In the genomic region with DNA sequence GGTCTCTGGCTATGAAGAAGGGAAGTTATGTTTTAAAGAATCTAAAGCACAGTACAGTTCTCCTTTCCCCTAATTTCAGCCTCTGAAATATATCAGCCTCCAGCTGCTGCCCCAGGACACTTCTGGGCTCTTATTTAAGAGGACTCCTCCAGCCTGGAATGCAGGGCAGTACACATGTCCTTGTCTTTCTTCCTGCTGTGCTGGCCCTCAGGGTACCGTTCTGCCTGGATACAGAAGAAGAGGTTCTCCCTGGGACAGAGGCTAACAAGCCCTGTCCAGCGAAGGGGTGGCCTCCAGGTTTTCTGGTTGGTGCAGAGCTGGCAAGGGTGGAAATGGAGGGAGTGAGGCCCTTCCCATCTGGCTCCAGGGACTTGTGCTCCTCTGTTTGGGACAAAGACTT, we compare ENCODE assay signal across 33 cellular contexts. TPM values are rescaled to one million over a fixed set of nuclear protein-coding genes. Genes with fewer than 3 reads are reported as not detected.
DNase-seq lines count a peak whose midpoint lies in the region; ATAC-seq and TF ChIP-seq lines count a peak whose summit lies in the region.
"Had no signal": no experiment of that assay in that cellular context is flagged by ENCODE, and none has a peak within 500 bp of the region (broad histone marks: within the 10 kb centered on the region; RNA-seq: fewer than 3 reads in every experiment).

No MANE protein-coding gene starts in this region.

- TF ChIP-seq CTCF in 22Rv1 (IDR thresholded peaks at IDR 0.05) (no peak), HFFc6 (IDR thresholded peaks at IDR 0.05) (no peak), chondrocyte (IDR thresholded peaks at IDR 0.05) (no peak), BE2C (IDR thresholded peaks at IDR 0.05; ENCODE audit: low read depth, low read length) (no peak)

- no peak overlapping the region for H3K9ac ChIP-seq in trophoblast cell (ENCODE audit: low read length)
- H3K9ac ChIP-seq: GM23248 had no signal

- H4K91ac ChIP-seq in trophoblast cell (ENCODE audit: low read depth, low read length) = no peak overlapping the region

- H3K27ac ChIP-seq in 22Rv1 (peak overlapping the region; percentile 100), trophoblast cell (ENCODE audit: low read depth, low read length) (no peak overlapping the region)
- H3K27ac ChIP-seq: GM23248, neutrophil, psoas muscle, SJSA1 had no signal

- H2BK5ac ChIP-seq in trophoblast cell (ENCODE audit: low read depth, low read length, poor library complexity) = no peak overlapping the region

- H3K36me3 ChIP-seq in trophoblast cell (ENCODE audit: control insufficient read depth in 1 of 2, insufficient read depth in 2 of 2, low read length in 2 of 2) (no peaks in the 10 kb centered on the region), BE2C (no peaks in the 10 kb centered on the region)
- H3K36me3 ChIP-seq: esophagus squamous epithelium, neutrophil, SJSA1 had no signal

- H3K36me3 Mint-ChIP-seq in HFFc6 (ENCODE audit: low read depth) (peaks cover 32% of the 10 kb centered on the region), chondrocyte (ENCODE audit: low read depth) (no peaks in the 10 kb centered on the region)
- H3K36me3 Mint-ChIP-seq: activated CD8-positive, alpha-beta memory T cell treated with anti-CD3 and anti-CD28 coated beads, Interleukin-2, amount 10 ng/mL, durations not matched to agents 7 days and 5 days; naive B cell; T-cell had no signal

- no peak overlapping the region for H4K12ac ChIP-seq in trophoblast cell (ENCODE audit: low read depth, low read length)

- H3K79me2 ChIP-seq in trophoblast cell (ENCODE audit: control insufficient read depth, insufficient read depth, low read length, poor library complexity) = no peaks in the 10 kb centered on the region

- H3K27me3 ChIP-seq in trophoblast cell (ENCODE audit: insufficient read depth, low read length) (no peaks in the 10 kb centered on the region), BE2C (no peaks in the 10 kb centered on the region; the same call in 1 of the 2 replicates)
- H3K27me3 ChIP-seq: esophagus squamous epithelium, heart right ventricle, SJSA1 had no signal

- no peak overlapping the region for H2BK12ac ChIP-seq in trophoblast cell (ENCODE audit: low read length)

- H3K9me3 Mint-ChIP-seq in HFFc6 = no peaks in the 10 kb centered on the region
- no peaks in the 10 kb centered on the region for H3K9me3 Mint-ChIP-seq in chondrocyte (ENCODE audit: low read depth)
- H3K9me3 Mint-ChIP-seq: activated naive CD4-positive, alpha-beta T cell treated with anti-CD3 and anti-CD28 coated beads for 36 hours; activated T-helper 1 cell treated with anti-CD3 and anti-CD28 coated beads, Interleukin-12 subunit alpha, Interleukin-12 subunit beta, Interleukin-2, Interleukin-4 antibody, amounts not matched to agents 30 ng/mL and 10 ng/mL and 1 ng/mL, durations not matched to agents 14 hours and 24 hours and 36 hours; stimulated activated naive CD8-positive, alpha-beta T cell treated with anti-CD3 and anti-CD28 coated beads, Interleukin-15, Interleukin-2, amounts not matched to agents 100 ng/mL and 50 ng/mL, for 24 hours; T-cell had no signal

- no peak overlapping the region for H3K4me2 ChIP-seq in trophoblast cell (ENCODE audit: low read length)

- no peak overlapping the region for H2AK5ac ChIP-seq in trophoblast cell (ENCODE audit: low read length)

- whole genome bisulfite sequencing in trophoblast cell (ENCODE audit: extremely low coverage, insufficient coverage, insufficient read length) = no CpG with 5 or more reads among the region's 2 CpGs

- no peak overlapping the region for H3K23ac ChIP-seq in trophoblast cell (ENCODE audit: low read length)

- H4K8ac ChIP-seq in trophoblast cell (ENCODE audit: low read depth, low read length) = no peak overlapping the region

- H3K9me3 ChIP-seq in trophoblast cell (ENCODE audit: insufficient read depth, low read depth, low read length) (peaks cover 11% of the 10 kb centered on the region), BE2C (no peaks in the 10 kb centered on the region)
- H3K9me3 ChIP-seq: Caco-2, esophagus squamous epithelium, heart right ventricle, neutrophil, psoas muscle, SJSA1 had no signal

- H3K4me3 Mint-ChIP-seq in HFFc6 (no peak overlapping the region), chondrocyte (ENCODE audit: unreplicated experiment) (no peak overlapping the region)
- H3K4me3 Mint-ChIP-seq: activated CD8-positive, alpha-beta memory T cell treated with anti-CD3 and anti-CD28 coated beads, Interleukin-2, amount 10 ng/mL, durations not matched to agents 7 days and 5 days; activated naive CD4-positive, alpha-beta T cell treated with anti-CD3 and anti-CD28 coated beads for 36 hours; activated T-helper 1 cell treated with anti-CD3 and anti-CD28 coated beads, Interleukin-12 subunit alpha, Interleukin-12 subunit beta, Interleukin-2, Interleukin-4 antibody, amounts not matched to agents 30 ng/mL and 10 ng/mL and 1 ng/mL, durations not matched to agents 14 hours and 24 hours and 36 hours; naive B cell; stimulated activated naive CD8-positive, alpha-beta T cell treated with anti-CD3 and anti-CD28 coated beads, Interleukin-15, Interleukin-2, amounts not matched to agents 100 ng/mL and 50 ng/mL, for 24 hours; T-cell had no signal

- H2BK120ac ChIP-seq in trophoblast cell (ENCODE audit: insufficient read depth, low read length, poor library complexity) = no peak overlapping the region

- H3K14ac ChIP-seq in trophoblast cell (ENCODE audit: low read length) = no peak overlapping the region

- no peak for ATAC-seq in HG03025 (IDR thresholded peaks at IDR 0.05; ENCODE audit: low FRiP score, unreplicated experiment)
- ATAC-seq: activated CD8-positive, alpha-beta memory T cell treated with anti-CD3 and anti-CD28 coated beads, Interleukin-2, amount 10 ng/mL, durations not matched to agents 7 days and 5 days; psoas muscle; T-cell had no signal

- H3K27ac Mint-ChIP-seq in HFFc6 (peak overlapping the region; percentile 26), chondrocyte (ENCODE audit: unreplicated experiment) (no peak overlapping the region)
- H3K27ac Mint-ChIP-seq: activated CD8-positive, alpha-beta memory T cell treated with anti-CD3 and anti-CD28 coated beads, Interleukin-2, amount 10 ng/mL, durations not matched to agents 7 days and 5 days; activated naive CD4-positive, alpha-beta T cell treated with anti-CD3 and anti-CD28 coated beads for 36 hours; activated T-helper 1 cell treated with anti-CD3 and anti-CD28 coated beads, Interleukin-12 subunit alpha, Interleukin-12 subunit beta, Interleukin-2, Interleukin-4 antibody, amounts not matched to agents 30 ng/mL and 10 ng/mL and 1 ng/mL, durations not matched to agents 14 hours and 24 hours and 36 hours; stimulated activated naive CD8-positive, alpha-beta T cell treated with anti-CD3 and anti-CD28 coated beads, Interleukin-15, Interleukin-2, amounts not matched to agents 100 ng/mL and 50 ng/mL, for 24 hours; T-cell had no signal

- H3K4me3 ChIP-seq in trophoblast cell (ENCODE audit: low read depth, low read length) (no peak overlapping the region), BE2C (ENCODE audit: low read depth, low read length) (no peak overlapping the region)
- H3K4me3 ChIP-seq: esophagus squamous epithelium, GM23248, heart right ventricle, psoas muscle, SJSA1, skin epidermis had no signal

- no peaks in the 10 kb centered on the region for H3K79me1 ChIP-seq in trophoblast cell (ENCODE audit: low read length)

- H3K4ac ChIP-seq in trophoblast cell (ENCODE audit: low read depth, low read length) = no peak overlapping the region

- H3K4me1 ChIP-seq in trophoblast cell (ENCODE audit: control insufficient read depth in 1 of 2, insufficient read depth in 2 of 2, low read length in 2 of 2) (no peaks in the 10 kb centered on the region), BE2C (no peaks in the 10 kb centered on the region)
- H3K4me1 ChIP-seq: Caco-2, SJSA1 had no signal

- peak overlapping the region; percentile 1 for H2AFZ ChIP-seq in trophoblast cell (ENCODE audit: insufficient read depth, low read length, poor library complexity)
- H2AFZ ChIP-seq: GM23248 had no signal

- DNase-seq in HFFc6 (no peak), chondrocyte (ENCODE audit: low spot score) (peak; percentile 24), trophoblast cell (no peak), KG1 (lab: John Stamatoyannopoulos, UW) (no peak), BE2C (no peak)
- DNase-seq in activated CD8-positive, alpha-beta memory T cell treated with anti-CD3 and anti-CD28 coated beads, Interleukin-2, amount 50 U/mL, for 48 hours = no peak
- DNase-seq: activated CD4-positive, CD25-positive, alpha-beta regulatory T cell; activated CD8-positive, alpha-beta memory T cell treated with anti-CD3 and anti-CD28 coated beads, Interleukin-2, amount 10 ng/mL, durations not matched to agents 7 days and 5 days; activated naive CD4-positive, alpha-beta T cell treated with anti-CD3 and anti-CD28 coated beads for 36 hours; C1 segment of cervical spinal cord; Caco-2; DMS79 treated with DMSO at 0.1 percent for 48 hours; esophagus squamous epithelium; foreskin melanocyte; GM23248; heart right ventricle; kidney glomerular epithelial cell; naive B cell; NCI-H1048; NCI-H187; NCI-H2171 treated with DMSO at 0.1 percent for 48 hours; NCI-H526 treated with DMSO at 0.1 percent for 48 hours; T-cell had no signal

- H3K4me1 Mint-ChIP-seq in HFFc6 (ENCODE audit: low read depth) (peaks cover 55% of the 10 kb centered on the region), chondrocyte (ENCODE audit: low read depth) (no peaks in the 10 kb centered on the region)
- H3K4me1 Mint-ChIP-seq: activated CD8-positive, alpha-beta memory T cell treated with anti-CD3 and anti-CD28 coated beads, Interleukin-2, amount 10 ng/mL, durations not matched to agents 7 days and 5 days; naive B cell had no signal

- H3K18ac ChIP-seq in trophoblast cell (ENCODE audit: low read length) = no peak overlapping the region

- H3K27me3 Mint-ChIP-seq in HFFc6 (ENCODE audit: insufficient read depth) (peaks cover 3% of the 10 kb centered on the region), chondrocyte (ENCODE audit: low read depth) (no peaks in the 10 kb centered on the region)

RNA-seq across cellular contexts. Expression of a gene that starts 22.1 kb away (rescaled TPM):
- total RNA-seq in HFFc6 (2021; fragmentation: NEBNext Ultra II Directional; extraction: Animal tissue kit (Norgen Biotek cat#: 25700)) = 10 to 100 TPM; 32.0 to 44.1 (median 41.0) TPM
- total RNA-seq in chondrocyte = 3.7 to 6.1 TPM (median 5.6 TPM) in 3 replicates
- 3.8 and 4.1 TPM in 2 replicates for polyA plus RNA-seq in trophoblast cell (2013)
- polyA plus RNA-seq in BE2C (2012; ENCODE audit: insufficient read depth, insufficient read length, low read depth) = not detected
- total RNA-seq: activated CD8-positive, alpha-beta memory T cell treated with anti-CD3 and anti-CD28 coated beads, Interleukin-2, amount 10 ng/mL, durations not matched to agents 7 days and 5 days; activated naive CD4-positive, alpha-beta T cell treated with anti-CD3 and anti-CD28 coated beads for 36 hours; activated T-helper 1 cell treated with anti-CD3 and anti-CD28 coated beads, Interleukin-12 subunit alpha, Interleukin-12 subunit beta, Interleukin-2, Interleukin-4 antibody, amounts not matched to agents 30 ng/mL and 10 ng/mL and 1 ng/mL, durations not matched to agents 14 hours and 24 hours and 36 hours; Caco-2 had no signal

RNA-seq across cellular contexts. Expression of a gene that starts 57.2 kb away (rescaled TPM):
- total RNA-seq in HFFc6 (2021; fragmentation: NEBNext Ultra II Directional; extraction: Animal tissue kit (Norgen Biotek cat#: 25700)) = not detected
- not detected in 3 replicates for total RNA-seq in chondrocyte
- not detected in 2 replicates for polyA plus RNA-seq in trophoblast cell (2013)
- polyA plus RNA-seq in BE2C (2012; ENCODE audit: insufficient read depth, insufficient read length, low read depth) = not detected
- total RNA-seq: activated CD8-positive, alpha-beta memory T cell treated with anti-CD3 and anti-CD28 coated beads, Interleukin-2, amount 10 ng/mL, durations not matched to agents 7 days and 5 days; activated naive CD4-positive, alpha-beta T cell treated with anti-CD3 and anti-CD28 coated beads for 36 hours; activated T-helper 1 cell treated with anti-CD3 and anti-CD28 coated beads, Interleukin-12 subunit alpha, Interleukin-12 subunit beta, Interleukin-2, Interleukin-4 antibody, amounts not matched to agents 30 ng/mL and 10 ng/mL and 1 ng/mL, durations not matched to agents 14 hours and 24 hours and 36 hours; Caco-2; esophagus squamous epithelium; GM23248; heart right ventricle; psoas muscle; RPMI7951; SJSA1; T-cell had no signal
- polyA plus RNA-seq: GM23248, heart right ventricle, psoas muscle, thymus had no signal
